ENCODE assay signal across 8 cellular contexts in the genomic region with DNA sequence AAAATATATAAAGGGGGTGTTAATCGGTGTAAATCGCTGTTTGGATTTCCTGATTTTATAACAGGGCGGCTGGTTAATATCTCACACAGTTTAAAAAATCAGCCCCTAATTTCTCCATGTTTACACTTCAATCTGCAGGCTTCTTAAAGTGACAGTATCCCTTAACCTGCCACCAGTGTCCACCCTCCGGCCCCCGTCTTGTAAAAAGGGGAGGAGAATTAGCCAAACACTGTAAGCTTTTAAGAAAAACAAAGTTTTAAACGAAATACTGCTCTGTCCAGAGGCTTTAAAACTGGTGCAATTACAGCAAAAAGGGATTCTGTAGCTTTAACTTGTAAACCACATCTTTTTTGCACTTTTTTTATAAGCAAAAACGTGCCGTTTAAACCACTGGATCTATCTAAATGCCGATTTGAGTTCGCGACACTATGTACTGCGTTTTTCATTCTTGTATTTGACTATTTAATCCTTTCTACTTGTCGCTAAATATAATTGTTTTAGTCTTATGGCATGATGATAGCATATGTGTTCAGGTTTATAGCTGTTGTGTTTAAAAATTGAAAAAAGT. TPM values are rescaled to one million over a fixed set of nuclear protein-coding genes. Genes with fewer than 3 reads are reported as not detected.
A peak's percentile ranks its signal among the peaks of the same experiment; 100 is the strongest.
DNase-seq lines count a peak whose midpoint lies in the region; TF ChIP-seq lines count a peak whose summit lies in the region.

No MANE protein-coding gene starts in this region.

- peaks cover 34% of the 10 kb centered on the region for H3K79me1 ChIP-seq in trophoblast cell (ENCODE audit: low read length)

- H3K4me3 ChIP-seq in Peyer's patch (peak overlapping the region in 3 of 4 donors; percentile 52 to 72 (median 54)), fibroblast of mammary gland (ENCODE audit: control insufficient read depth, low read depth, low read length) (peak overlapping the region; percentile 68), trophoblast cell (ENCODE audit: low read depth, low read length) (peak overlapping the region; percentile 45)

- H3K36me3 ChIP-seq in Peyer's patch (no peaks in the 10 kb centered on the region), trophoblast cell (ENCODE audit: control insufficient read depth in 1 of 2, insufficient read depth in 2 of 2, low read length in 2 of 2) (peaks cover 15% of the 10 kb centered on the region in 2 experiments)

- H3K9ac ChIP-seq in trophoblast cell (ENCODE audit: low read length) = no peak overlapping the region

- no peak overlapping the region for H2AFZ ChIP-seq in trophoblast cell (ENCODE audit: insufficient read depth, low read length, poor library complexity)

- H3K4me2 ChIP-seq in trophoblast cell (ENCODE audit: low read length) = peak overlapping the region; percentile 65

- in situ Hi-C loops in G401 (cut with HindIII; ENCODE audit: low sequenced_read_pairs) = no loop called here

- H3K14ac ChIP-seq in trophoblast cell (ENCODE audit: low read length) = no peak overlapping the region

- H4K8ac ChIP-seq in trophoblast cell (ENCODE audit: low read depth, low read length) = no peak overlapping the region

- H4K91ac ChIP-seq in trophoblast cell (ENCODE audit: low read depth, low read length) = no peak overlapping the region

- no peak overlapping the region for H2BK120ac ChIP-seq in trophoblast cell (ENCODE audit: insufficient read depth, low read length, poor library complexity)

- no peak overlapping the region for H3K4ac ChIP-seq in trophoblast cell (ENCODE audit: low read depth, low read length)

- no peak overlapping the region for H2BK5ac ChIP-seq in trophoblast cell (ENCODE audit: low read depth, low read length, poor library complexity)

- H3K9me3 ChIP-seq in Peyer's patch (no peaks in the 10 kb centered on the region), trophoblast cell (ENCODE audit: insufficient read depth, low read depth, low read length) (no peaks in the 10 kb centered on the region)

- no CpG with 5 or more reads among the region's 13 CpGs for WGBS in trophoblast cell (ENCODE audit: extremely low coverage, insufficient coverage, insufficient read length)

- H2AK5ac ChIP-seq in trophoblast cell (ENCODE audit: low read length) = no peak overlapping the region

- no peak for TF ChIP-seq POLR2A in Peyer's patch (IDR thresholded peaks at IDR 0.05)

- no peak overlapping the region for H2BK12ac ChIP-seq in trophoblast cell (ENCODE audit: low read length)

- H3K4me1 ChIP-seq in Peyer's patch (peaks cover 0 to 11% (median 1%) of the 10 kb centered on the region in 4 donors), trophoblast cell (ENCODE audit: control insufficient read depth in 1 of 2, insufficient read depth in 2 of 2, low read length in 2 of 2) (peaks cover 2% of the 10 kb centered on the region in 2 experiments)

- no peak overlapping the region for H3K18ac ChIP-seq in trophoblast cell (ENCODE audit: low read length)

- H4K12ac ChIP-seq in trophoblast cell (ENCODE audit: low read depth, low read length) = no peak overlapping the region

- TF ChIP-seq CTCF in Peyer's patch (IDR thresholded peaks at IDR 0.05) = no peak
- no peak for TF ChIP-seq CTCF in fibroblast of mammary gland (conservative IDR thresholded peaks at IDR 0.05; ENCODE audit: control insufficient read depth, insufficient read depth, low read depth, low read length)

- H3K27ac ChIP-seq in Peyer's patch = peak overlapping the region in 1 of 4 donors; percentile 93
- peak overlapping the region; percentile 39 for H3K27ac ChIP-seq in trophoblast cell (ENCODE audit: low read depth, low read length)

- no peak overlapping the region for H3K23ac ChIP-seq in trophoblast cell (ENCODE audit: low read length)

- peaks cover 30% of the 10 kb centered on the region for H3K79me2 ChIP-seq in trophoblast cell (ENCODE audit: control insufficient read depth, insufficient read depth, low read length, poor library complexity)

- no peaks in the 10 kb centered on the region for H3K27me3 ChIP-seq in Peyer's patch
- H3K27me3 ChIP-seq in trophoblast cell (ENCODE audit: insufficient read depth, low read length) = no peaks in the 10 kb centered on the region

- DNase-seq in G401 (ENCODE audit: low spot score) (peak; percentile 64), Peyer's patch (no peak), fibroblast of mammary gland (ENCODE audit: low read depth) (peak; percentile 46), trophoblast cell (peak in 1 of 2 donors; percentile 39), iPS-NIHi11 (ENCODE audit: low spot score) (no peak), NCI-H2196 (lab: John Stamatoyannopoulos, UW; ENCODE audit: unreplicated experiment) (no peak), SIG-M5 treated with dmso at 0.1 percent for 504 hours (lab: John Stamatoyannopoulos, UW; ENCODE audit: unreplicated experiment) (no peak), midbrain (lab: John Stamatoyannopoulos, UW) (no peak)

RNA-seq across cellular contexts. Expression of a gene that starts 4.2 kb away (rescaled TPM):
- 0.17 and 0.25 TPM in 2 replicates for total RNA-seq in G401 (2014; rRNA removed; shearing (Covaris generic))
- 10 to 100 TPM; 11.4 to 23.9 (median 16.1) TPM for total RNA-seq in Peyer's patch
- polyA plus RNA-seq in trophoblast cell (2013) = 117 and 120 TPM in 2 replicates

Comparison
In these comparisons a context has a peak if more than half of its experiments do, and no peak if none do; other contexts are left out.
1. DNase-seq: peak in G401 (single experiment) and fibroblast of mammary gland (single experiment); none in Peyer's patch (0 of 3), iPS-NIHi11 (single experiment), NCI-H2196 (single experiment), SIG-M5 treated with dmso at 0.1 percent for 504 hours (single experiment) and midbrain (single experiment).
2. Peak in every context shown above with its lines, with median percentiles within 50 percentile points of each other: H3K4me3 ChIP-seq.